In genomic region chr20:50543326-50543725, GRCh38 we compare ENCODE assay signal across 23 cellular contexts. TPM values are rescaled to one million over a fixed set of nuclear protein-coding genes. Genes with fewer than 3 reads are reported as not detected.
DNase-seq lines count a peak whose midpoint lies in the region; ATAC-seq, FAIRE-seq and TF ChIP-seq lines count a peak whose summit lies in the region.
"Had no signal": no experiment of that assay in that cellular context is flagged by ENCODE, and none has a peak within 500 bp of the region (broad histone marks: within the 10 kb centered on the region; RNA-seq: fewer than 3 reads in every experiment).

No MANE protein-coding gene starts in this region.

- no peaks in the 10 kb centered on the region for H3K9me3 ChIP-seq in HCT116 (ENCODE audit: control insufficient read depth in 1 of 2, insufficient read depth in 1 of 2, low read depth in 1 of 2, low read length in 2 of 2)
- no peaks in the 10 kb centered on the region for H3K9me3 ChIP-seq in ascending aorta
- no peaks in the 10 kb centered on the region for H3K9me3 ChIP-seq in neutrophil
- no peaks in the 10 kb centered on the region; the same call in 1 of the 2 replicates for H3K9me3 ChIP-seq in PC-9 (ENCODE audit: insufficient read depth, low read depth)
- H3K9me3 ChIP-seq: mucosa of descending colon, pancreas, tibial artery had no signal

- H3K4me3 Mint-ChIP-seq in activated CD4-positive, alpha-beta T cell treated with anti-CD3 and anti-CD28 coated beads, Interleukin-2, amount 10 ng/mL, durations not matched to agents 24 days and 14 days = peak overlapping the region; percentile 4

- DNase-seq in activated CD4-positive, alpha-beta T cell treated with anti-CD3 and anti-CD28 coated beads, Interleukin-2, amount 10 ng/mL, durations not matched to agents 24 days and 14 days = no peak
- no peak for DNase-seq in activated CD4-positive, alpha-beta T cell treated with anti-CD3 and anti-CD28 coated beads, Interleukin-2, amount 50 U/mL, for 48 hours
- DNase-seq in HCT116 (ENCODE audit: low read depth, low spot score) (no peak), ascending aorta (ENCODE audit: low spot score in 2 of 2) (no peak), H4 (ENCODE audit: low spot score) (no peak), PC-9 (no peak), D721Med (ENCODE audit: insufficient read length, low spot score) (no peak)
- DNase-seq: activated CD8-positive, alpha-beta memory T cell treated with anti-CD3 and anti-CD28 coated beads, Interleukin-2, amount 50 U/mL, for 4 hours; caudate nucleus; CD4-positive, CD25-positive, alpha-beta regulatory T cell; DMS79 treated with DMSO at 0.1 percent for 48 hours; hypothalamus; KG1; kidney glomerular epithelial cell; mucosa of descending colon; NCI-H1105; NCI-H774; pancreas; stimulated activated CD4-positive, alpha-beta T cell treated with anti-CD3 and anti-CD28 coated beads, Interleukin-4, amount 100 ng/mL, for 24 hours; tibial artery had no signal

- peaks cover 82 to 98% of the 10 kb centered on the region in 2 experiments for H3K4me1 ChIP-seq in HCT116 (ENCODE audit: control insufficient read depth in 1 of 2, insufficient read depth in 2 of 2, low read length in 2 of 2)
- H3K4me1 ChIP-seq in ascending aorta = peaks cover 16 to 40% of the 10 kb centered on the region in 2 donors
- peaks cover 58 to 68% of the 10 kb centered on the region in 2 experiments for H3K4me1 ChIP-seq in neutrophil (ENCODE audit: control insufficient read depth in 1 of 2, insufficient read depth in 1 of 2, low read depth in 1 of 2, low read length in 1 of 2)
- H3K4me1 ChIP-seq in PC-9 (replicated peaks; ENCODE audit: insufficient read depth) = peaks cover 44% of the 10 kb centered on the region

- H3K36me3 ChIP-seq in HCT116 (ENCODE audit: control insufficient read depth in 1 of 2, insufficient read depth in 2 of 2, low read length in 2 of 2) = no peaks in the 10 kb centered on the region
- peaks cover 0 to under 1% of the 10 kb centered on the region in 2 donors for H3K36me3 ChIP-seq in ascending aorta
- peaks cover under 1% of the 10 kb centered on the region for H3K36me3 ChIP-seq in neutrophil
- peaks cover 9% of the 10 kb centered on the region for H3K36me3 ChIP-seq in PC-9 (ENCODE audit: low read depth)
- H3K36me3 ChIP-seq: pancreas had no signal

- H3K4me2 ChIP-seq in HCT116 (ENCODE audit: low read length) (peak overlapping the region; percentile 84; the same call in 1 of the 2 replicates), PC-9 (no peak overlapping the region)

- CTCF ChIA-PET in HCT116 (lab: Charles Lee) (no interaction called here), PC-9 (lab: Charles Lee) (interaction anchor here (0.7 kb wide), 1 partner anchor 8 kb away, joined by 3 read pairs; no protein-coding TSS in a partner anchor)

- H3K36me3 Mint-ChIP-seq in activated CD4-positive, alpha-beta T cell treated with anti-CD3 and anti-CD28 coated beads, Interleukin-2, amount 10 ng/mL, durations not matched to agents 24 days and 14 days (ENCODE audit: low read depth) = peaks cover 39% of the 10 kb centered on the region

- peak overlapping the region; percentile 63; the same call in 1 of the 2 replicates for H3K9ac ChIP-seq in HCT116 (ENCODE audit: low read length)

- no peak overlapping the region for H2AFZ ChIP-seq in HCT116 (ENCODE audit: low read depth, low read length, poor library complexity, severe bottlenecking)
- H2AFZ ChIP-seq in PC-9 = no peak overlapping the region

- TF ChIP-seq CTCF in HCT116 (IDR thresholded peaks at IDR 0.05 in 2 of 3, conservative IDR thresholded peaks at IDR 0.05 in 1 of 3; ENCODE audit: borderline replicate concordance in 1 of 3, insufficient read depth in 1 of 3, low read depth in 2 of 3, low read length in 2 of 3) (no peak), ascending aorta (IDR thresholded peaks at IDR 0.05) (no peak), neutrophil (IDR thresholded peaks at IDR 0.05) (no peak), PC-9 (conservative IDR thresholded peaks at IDR 0.05) (no peak), D721Med (IDR thresholded peaks at IDR 0.05; ENCODE audit: insufficient read depth, missing control alignments) (no peak)

- H4K20me1 ChIP-seq in HCT116 (ENCODE audit: insufficient read depth) = no peaks in the 10 kb centered on the region
- H4K20me1 ChIP-seq in PC-9 (ENCODE audit: insufficient read depth) = no peaks in the 10 kb centered on the region

- no TSS peak for BruUV-seq in HCT116 (replicated peaks; lab: Mats Ljungman, UMichigan)
- BruUV-seq in PC-9 (replicated peaks; lab: Mats Ljungman, UMichigan) = no TSS peak

- peaks cover 86% of the 10 kb centered on the region for H3K79me2 ChIP-seq in HCT116 (ENCODE audit: insufficient read depth, low read length)
- H3K79me2 ChIP-seq in PC-9 (ENCODE audit: low read depth) = peaks cover 76% of the 10 kb centered on the region

- RAD21 ChIA-PET in HCT116 (lab: Charles Lee; ENCODE audit: low non-redundant PET in 1 of 2, low total read pairs in 2 of 2, uncharacterized antibody in 2 of 2, unreplicated experiment in 2 of 2) = no interaction called here

- peak overlapping the region; percentile 93; the same call in 1 of the 2 replicates for H3K27ac ChIP-seq in HCT116 (ENCODE audit: low read depth, low read length)
- peak overlapping the region; percentile 81 to 94 for H3K27ac ChIP-seq in ascending aorta
- H3K27ac ChIP-seq in neutrophil = peak overlapping the region; percentile 82
- no peak overlapping the region for H3K27ac ChIP-seq in PC-9
- H3K27ac ChIP-seq: HL-60, pancreas, tibial artery, VCaP had no signal

- H3K9me2 ChIP-seq in HCT116 (ENCODE audit: insufficient read depth) (no peaks in the 10 kb centered on the region), PC-9 (ENCODE audit: insufficient read depth) (no peaks in the 10 kb centered on the region)

- no peaks in the 10 kb centered on the region for H3K9me3 Mint-ChIP-seq in activated CD4-positive, alpha-beta T cell treated with anti-CD3 and anti-CD28 coated beads, Interleukin-2, amount 10 ng/mL, durations not matched to agents 24 days and 14 days
- H3K9me3 Mint-ChIP-seq: CD4-positive, CD25-positive, alpha-beta regulatory T cell had no signal

- POLR2A ChIA-PET in HCT116 (lab: Charles Lee) = no interaction called here
- POLR2A ChIA-PET in PC-9 (lab: Charles Lee; ENCODE audit: unreplicated experiment) = no interaction called here

- H3K4me3 ChIP-seq in HCT116 (replicated peaks in 1 of 2; ENCODE audit: low read depth in 1 of 2, low read length in 2 of 2) (no peak overlapping the region), ascending aorta (no peak overlapping the region), neutrophil (ENCODE audit: low read depth in 1 of 2, low read length in 1 of 2) (no peak overlapping the region), PC-9 (no peak overlapping the region)
- H3K4me3 ChIP-seq: mucosa of descending colon, pancreas, tibial artery had no signal

- H3K4me1 Mint-ChIP-seq in activated CD4-positive, alpha-beta T cell treated with anti-CD3 and anti-CD28 coated beads, Interleukin-2, amount 10 ng/mL, durations not matched to agents 24 days and 14 days = peaks cover 61% of the 10 kb centered on the region

- H3F3A ChIP-seq in PC-9 (ENCODE audit: insufficient read depth, low read depth) = peaks cover 38% of the 10 kb centered on the region

- no peaks in the 10 kb centered on the region for H3K27me3 Mint-ChIP-seq in activated CD4-positive, alpha-beta T cell treated with anti-CD3 and anti-CD28 coated beads, Interleukin-2, amount 10 ng/mL, durations not matched to agents 24 days and 14 days
- H3K27me3 Mint-ChIP-seq: CD4-positive, CD25-positive, alpha-beta regulatory T cell had no signal

- intact Hi-C loops in activated CD4-positive, alpha-beta T cell treated with anti-CD3 and anti-CD28 coated beads, Interleukin-2, amount 10 ng/mL, durations not matched to agents 24 days and 14 days (cut with micrococcal nuclease) = loop anchor here (10.0 kb wide), 1 partner anchor 209 kb away; no protein-coding TSS in a partner anchor
- intact Hi-C loops in HCT116 (cut with micrococcal nuclease) = no loop called here
- intact Hi-C loops in ascending aorta (cut with DNase I) = no loop called here
- intact Hi-C loops in PC-9 (cut with micrococcal nuclease; ENCODE audit: unreplicated experiment) = loop anchor here (5.0 kb wide), 1 partner anchor 51 kb away; no protein-coding TSS in a partner anchor

- FAIRE-seq in D721Med (lab: Jason Lieb, UNC) = no peak
- FAIRE-seq: pancreas had no signal

- TF ChIP-seq RAD21 in HCT116 (IDR thresholded peaks at IDR 0.05; ENCODE audit: low read depth) = no peak

- TF ChIP-seq POLR2A in HCT116 (IDR thresholded peaks at IDR 0.05; ENCODE audit: borderline replicate concordance, extremely low read depth, insufficient read depth, insufficient read length) = no peak

- H3K27me3 ChIP-seq in HCT116 (ENCODE audit: insufficient read depth, low read length) = no peaks in the 10 kb centered on the region
- H3K27me3 ChIP-seq in ascending aorta = no peaks in the 10 kb centered on the region
- H3K27me3 ChIP-seq in neutrophil = no peaks in the 10 kb centered on the region
- H3K27me3 ChIP-seq in PC-9 (ENCODE audit: insufficient read depth, low read depth) = no peaks in the 10 kb centered on the region
- H3K27me3 ChIP-seq: pancreas, tibial artery had no signal

- no peak for ATAC-seq in HCT116
- ATAC-seq: mucosa of descending colon, pancreas had no signal

- no peak overlapping the region for H3K27ac Mint-ChIP-seq in activated CD4-positive, alpha-beta T cell treated with anti-CD3 and anti-CD28 coated beads, Interleukin-2, amount 10 ng/mL, durations not matched to agents 24 days and 14 days

TF ChIP-seq in HCT116, 20 proteins besides CTCF, POLR2A, EP300 and RAD21 (continues in another document):
- TF ChIP-seq EGR1 (IDR thresholded peaks at IDR 0.05; ENCODE audit: low read depth) (no peak), EZH2 (IDR thresholded peaks at IDR 0.05) (no peak)

RNA-seq across cellular contexts. Expression of gene PTPN1, which starts 33.1 kb away (rescaled TPM):
- total RNA-seq in activated CD4-positive, alpha-beta T cell treated with anti-CD3 and anti-CD28 coated beads, Interleukin-2, amount 10 ng/mL, durations not matched to agents 24 days and 14 days = 61.4 and 62.9 TPM in 2 replicates
- total RNA-seq in HCT116 (2021; ENCODE audit: unreplicated experiment) (47.5 TPM), ascending aorta (30.2 TPM), PC-9 (2021) (46.3 and 59.8 TPM in 2 replicates)
- 28.6 and 33.0 TPM in 2 replicates for polyA plus RNA-seq in HCT116 (2012)
- total RNA-seq in H4 (2014; rRNA removed; shearing (Covaris generic)) = 22.8 TPM in 2 replicates

Comparison
In these comparisons a context has a peak if more than half of its experiments do, and no peak if none do; other contexts are left out.
1. intact Hi-C loops: an anchor here in activated CD4-positive, alpha-beta T cell treated with anti-CD3 and anti-CD28 coated beads, Interleukin-2, amount 10 ng/mL, durations not matched to agents 24 days and 14 days (10.0 kb wide) and PC-9 (5.0 kb wide); none called in HCT116 and ascending aorta.